In the genomic region with DNA sequence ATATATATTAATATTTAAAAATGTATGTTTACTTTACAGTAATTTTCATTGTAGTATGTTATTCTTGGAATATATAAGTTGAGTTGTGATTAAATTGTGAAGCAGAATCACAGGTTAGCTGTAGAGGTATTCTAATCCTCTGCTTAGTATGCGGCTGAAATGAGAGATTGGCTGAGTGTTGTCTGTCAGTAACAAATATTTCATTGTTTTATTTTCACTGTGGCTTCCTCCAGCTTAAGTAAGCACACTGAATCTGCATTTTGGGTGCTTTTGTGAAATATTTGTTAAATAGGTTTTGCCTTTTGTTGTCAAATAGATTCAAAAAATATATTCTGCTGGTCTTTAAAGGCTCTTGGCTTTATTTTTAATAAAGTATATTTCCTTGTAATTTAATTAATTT, we compare ENCODE assay signal across 9 cellular contexts.
"Had no signal": no experiment of that assay in that cellular context is flagged by ENCODE, and none has a peak within 500 bp of the region (broad histone marks: within the 10 kb centered on the region; RNA-seq: fewer than 3 reads in every experiment).

No MANE protein-coding gene starts in this region.

- H3K27ac ChIP-seq: GM23248 had no signal

- ATAC-seq: GM23338, HCT116 had no signal

- H3K36me3 ChIP-seq: HAP-1 had no signal

- H3K4me3 ChIP-seq: GM23248, GM23338, HAP-1 had no signal

- DNase-seq: GM23248, GOT3, H7, H9, HCEC 1CT, HFFc6 had no signal

- H3K4me1 ChIP-seq: HAP-1 had no signal

- H3K9me3 ChIP-seq: HAP-1 had no signal

- H2AFZ ChIP-seq: GM23248, GM23338 had no signal

- H3K4me2 ChIP-seq: GM23338 had no signal
